In the genomic region with DNA sequence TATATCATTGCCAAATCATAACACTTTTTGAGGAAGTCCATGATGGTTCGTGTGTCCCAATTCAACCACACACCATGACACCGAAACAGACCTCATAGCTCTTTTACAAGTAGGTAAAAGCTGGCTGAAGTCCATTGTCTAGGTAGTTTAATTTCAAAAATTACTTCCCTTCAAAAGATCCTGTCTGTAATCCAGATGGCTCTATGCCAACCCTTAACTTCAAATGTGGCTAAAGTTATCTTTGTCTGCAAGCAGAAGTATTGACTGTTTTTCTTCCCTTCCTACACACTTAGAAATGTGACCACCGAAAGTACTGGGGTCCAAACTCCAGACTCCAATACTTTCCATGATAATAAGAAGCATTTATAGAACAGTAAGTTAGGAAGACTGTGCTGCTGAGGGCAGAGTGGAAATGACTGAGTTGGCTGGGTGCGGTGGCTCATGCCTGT, we compare ENCODE assay signal across 2 cellular contexts.
TF ChIP-seq lines count a peak whose summit lies in the region.

No MANE protein-coding gene starts in this region.

TF ChIP-seq in HEK293, 187 proteins besides CTCF, POLR2A, EP300 and RAD21 (continued from another document):
- TF ChIP-seq ZBTB21 (tag by site-specific recombination; IDR thresholded peaks at IDR 0.05), result no peak

TF ChIP-seq in endothelial cell of umbilical vein, 7 proteins besides CTCF, POLR2A, EP300 and RAD21 (continued from another document):
- no peak for TF ChIP-seq GATA2 (IDR thresholded peaks at IDR 0.05; ENCODE audit: insufficient read depth, insufficient read length, low read depth, low read length)
